In the genomic region with DNA sequence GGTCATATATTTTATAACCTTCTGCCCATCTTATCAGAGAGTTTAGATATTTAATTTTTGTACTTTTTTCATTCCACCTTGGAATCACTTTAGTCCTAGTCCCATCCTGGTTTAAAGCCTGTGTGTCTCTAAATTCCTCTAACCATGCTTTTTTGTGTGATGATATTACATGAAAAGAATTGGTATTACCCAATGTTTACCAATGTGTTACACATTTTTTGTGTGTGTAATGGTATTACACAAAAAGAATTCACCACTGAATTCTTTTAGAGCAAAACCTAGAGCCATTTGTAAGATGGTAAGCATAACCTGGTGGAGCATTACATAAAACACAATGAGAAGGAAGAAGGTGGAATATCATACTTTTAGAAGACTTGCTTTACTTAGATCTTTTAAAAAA, we compare ENCODE assay signal across 15 cellular contexts.
"Had no signal": no experiment of that assay in that cellular context is flagged by ENCODE, and none has a peak within 500 bp of the region (broad histone marks: within the 10 kb centered on the region; RNA-seq: fewer than 3 reads in every experiment).

No MANE protein-coding gene starts in this region.

- H3K27me3 ChIP-seq: adrenal gland, esophagus muscularis mucosa, thyroid gland, uterus had no signal

- H3K27ac ChIP-seq: adrenal gland, esophagus muscularis mucosa, skin epidermis, thyroid gland, uterus, WERI-Rb-1 had no signal

- H3K9me3 ChIP-seq: adrenal gland, esophagus muscularis mucosa, thyroid gland, uterus had no signal

- H3K4me3 ChIP-seq: adrenal gland, esophagus muscularis mucosa, lung, skin epidermis, thyroid gland, uterus had no signal

- DNase-seq: activated CD4-positive, alpha-beta memory T cell treated with anti-CD3 and anti-CD28 coated beads for 36 hours; activated naive CD4-positive, alpha-beta T cell treated with anti-CD3 and anti-CD28 coated beads, Interleukin-2, amount 50 U/mL, for 16 hours; activated T-cell treated with anti-CD3 and anti-CD28 coated beads, Interleukin-2, amount 50 U/mL, for 24 hours; adrenal gland; islet precursor cell; stimulated activated CD4-positive, alpha-beta T cell treated with anti-CD3 and anti-CD28 coated beads, Interleukin-15, amount 100 ng/mL, for 24 hours; stimulated activated CD4-positive, alpha-beta T cell treated with anti-CD3 and anti-CD28 coated beads, Interleukin-4, amount 100 ng/mL, for 1 hour; stimulated activated naive B cell treated with anti-CD40 and anti-IgM and Interleukin-4, amounts not matched to agents 10 μg/mL and 1 μg/mL and 100 μg/mL, for 72 hours; T-helper 17 cell; thyroid gland; uterus; WERI-Rb-1 had no signal

- H3K36me3 ChIP-seq: adrenal gland, esophagus muscularis mucosa, thyroid gland, uterus, WERI-Rb-1 had no signal

- H3K4me1 ChIP-seq: adrenal gland, esophagus muscularis mucosa, thyroid gland, uterus had no signal
